Comparison of ENCODE assay signal across 1 cellular context in genomic region chr16:14562691-14563491, GRCh38.
TF ChIP-seq lines count a peak whose summit lies in the region.

No MANE protein-coding gene starts in this region.

TF ChIP-seq in HepG2, 621 proteins besides CTCF, POLR2A, EP300 and RAD21 (continued from another document):
- TF ChIP-seq ZNF292 (CRISPR knock-in tag; IDR thresholded peaks at IDR 0.05; ENCODE audit: borderline replicate concordance, low read depth) (no peak; the same call in 1 of the 2 replicates), CHD2 (IDR thresholded peaks at IDR 0.05; ENCODE audit: low read depth, low read length) (no peak), ZNF30 (CRISPR knock-in tag; IDR thresholded peaks at IDR 0.05) (no peak), ZNF816 (CRISPR knock-in tag; IDR thresholded peaks at IDR 0.05; ENCODE audit: borderline replicate concordance) (no peak), ZNF564 (CRISPR knock-in tag; IDR thresholded peaks at IDR 0.05) (peak; percentile 74; the same call in 1 of the 2 replicates), AGO1 (IDR thresholded peaks at IDR 0.05; ENCODE audit: low read depth, low read length, poor library complexity, severe bottlenecking) (no peak), NFIC (IDR thresholded peaks at IDR 0.05; ENCODE audit: low read length) (0 out of 2 replicates have a peak, but pooled peaks have one; percentile 19), ZNF142 (CRISPR knock-in tag; IDR thresholded peaks at IDR 0.05) (peak; percentile 36; the same call in 1 of the 2 replicates), ZNF326 (CRISPR knock-in tag; IDR thresholded peaks at IDR 0.05; ENCODE audit: borderline replicate concordance) (no peak)
